In genomic region chr20:59005523-59006166, GRCh38 we compare ENCODE assay signal across 9 cellular contexts. TPM values are rescaled to one million over a fixed set of nuclear protein-coding genes. Genes with fewer than 3 reads are reported as not detected.
DNase-seq lines count a peak whose midpoint lies in the region; ATAC-seq, FAIRE-seq and TF ChIP-seq lines count a peak whose summit lies in the region.
"Had no signal": no experiment of that assay in that cellular context is flagged by ENCODE, and none has a peak within 500 bp of the region (broad histone marks: within the 10 kb centered on the region; RNA-seq: fewer than 3 reads in every experiment).

No MANE protein-coding gene starts in this region.

- TF ChIP-seq CTCF in H1 (IDR thresholded peaks at IDR 0.05; ENCODE audit: control extremely low read depth in 1 of 3, insufficient read depth in 1 of 3, low read depth in 1 of 3, low read length in 3 of 3) = no peak
- TF ChIP-seq CTCF in osteoblast (IDR thresholded peaks at IDR 0.05; ENCODE audit: extremely low read depth, low read depth, low read length) = no peak

- H2BK120ac ChIP-seq in H1 (replicated peaks; ENCODE audit: low read depth, low read length) = no peak overlapping the region

- no peak overlapping the region for H2BK12ac ChIP-seq in H1 (ENCODE audit: low read depth, low read length)

- no peaks in the 10 kb centered on the region for H3K27me3 Mint-ChIP-seq in CD4-positive, alpha-beta memory T cell

- no peak overlapping the region for H3K9ac ChIP-seq in NT2/D1 (ENCODE audit: insufficient read length, low read depth)
- no peak overlapping the region for H3K9ac ChIP-seq in H1 (replicated peaks in 1 of 4; ENCODE audit: extremely low read depth in 1 of 4, low read depth in 3 of 4, low read length in 3 of 4)

- H4K5ac ChIP-seq in H1 (ENCODE audit: insufficient read length, low read depth, low read length) = no peak overlapping the region

- H3K36me3 ChIP-seq in CD4-positive, alpha-beta memory T cell (ENCODE audit: insufficient read depth, low read length) = peaks cover 5% of the 10 kb centered on the region
- H3K36me3 ChIP-seq in NT2/D1 (ENCODE audit: insufficient read depth, insufficient read length, low read length) (peaks cover 29% of the 10 kb centered on the region), H1 (ENCODE audit: control insufficient read depth in 2 of 4, insufficient read depth in 4 of 4, low read length in 3 of 4) (no peaks in the 10 kb centered on the region), osteoblast (ENCODE audit: insufficient read depth, low read length) (peaks cover 35% of the 10 kb centered on the region)

- H3K23me2 ChIP-seq in H1 (ENCODE audit: low read depth, low read length) = peaks cover 2% of the 10 kb centered on the region; the same call in 1 of the 2 replicates

- peaks cover 22 to 45% (median 34%) of the 10 kb centered on the region in 4 donors for H3K4me1 Mint-ChIP-seq in CD4-positive, alpha-beta memory T cell

- no peaks in the 10 kb centered on the region for H3K79me1 ChIP-seq in H1 (ENCODE audit: low read depth, low read length)

- no peaks in the 10 kb centered on the region for H3K27me3 ChIP-seq in CD4-positive, alpha-beta memory T cell (ENCODE audit: insufficient read depth, low read length)
- peaks cover 35% of the 10 kb centered on the region for H3K27me3 ChIP-seq in NT2/D1 (ENCODE audit: insufficient read depth, insufficient read length)
- peaks cover 0 to 12% (median 5%) of the 10 kb centered on the region in 4 experiments; a peak in 3 of 7 replicates for H3K27me3 ChIP-seq in H1 (replicated peaks in 1 of 4; ENCODE audit: control insufficient read depth in 3 of 4, extremely low read depth in 1 of 4, insufficient read depth in 3 of 4, low read length in 3 of 4)
- no peaks in the 10 kb centered on the region for H3K27me3 ChIP-seq in osteoblast (ENCODE audit: insufficient read depth, low read length)

- no peak overlapping the region for H4K91ac ChIP-seq in H1 (replicated peaks; ENCODE audit: insufficient read length, low read length)

- H2AK5ac ChIP-seq in H1 (ENCODE audit: low read depth, low read length) = peak overlapping the region; percentile 24; the same call in 1 of the 2 replicates

- peak overlapping the region; percentile 72 to 87 (median 79) for H3K4me3 Mint-ChIP-seq in CD4-positive, alpha-beta memory T cell

- no peak for TF ChIP-seq RAD21 in H1 (IDR thresholded peaks at IDR 0.05 in 1 of 2, conservative IDR thresholded peaks at IDR 0.05 in 1 of 2; ENCODE audit: low read depth in 2 of 2, low read length in 2 of 2)

- TF ChIP-seq POLR2A in H1 (IDR thresholded peaks at IDR 0.05; ENCODE audit: control extremely low read depth in 1 of 2, low read depth in 2 of 2, low read length in 2 of 2) = no peak

- H2BK5ac ChIP-seq in H1 (ENCODE audit: low read depth, low read length) = no peak overlapping the region

- peaks cover 37% of the 10 kb centered on the region for H3K4me1 ChIP-seq in CD4-positive, alpha-beta memory T cell (ENCODE audit: insufficient read depth, low read length)
- peaks cover 16% of the 10 kb centered on the region for H3K4me1 ChIP-seq in NT2/D1 (ENCODE audit: insufficient read depth, insufficient read length)
- peaks cover 0 to 8% (median 5%) of the 10 kb centered on the region in 4 experiments; a peak in 3 of 7 replicates for H3K4me1 ChIP-seq in H1 (replicated peaks in 1 of 4; ENCODE audit: control insufficient read depth in 3 of 4, insufficient read depth in 4 of 4, low read length in 3 of 4)
- peaks cover 25% of the 10 kb centered on the region for H3K4me1 ChIP-seq in osteoblast (ENCODE audit: insufficient read depth, low read length)

- H2AFZ ChIP-seq in H1 (ENCODE audit: low read length) (no peak overlapping the region), osteoblast (ENCODE audit: low read length) (peak overlapping the region; percentile 74)

- ATAC-seq in GM21576 (IDR thresholded peaks at IDR 0.05; ENCODE audit: unreplicated experiment) = no peak

- no peak for FAIRE-seq in H1 (lab: Jason Lieb, UNC)

- no peak overlapping the region for H3K56ac ChIP-seq in H1 (replicated peaks; ENCODE audit: insufficient read length, low read depth, low read length)

- H3K4me2 ChIP-seq in H1 (ENCODE audit: insufficient read depth in 1 of 2, low read depth in 2 of 2, low read length in 2 of 2) = peak overlapping the region; percentile 48 to 90; a peak in 1 of 4 replicates
- peak overlapping the region; percentile 92 for H3K4me2 ChIP-seq in osteoblast (ENCODE audit: insufficient read depth, low read length)

- H3K23ac ChIP-seq in H1 (ENCODE audit: insufficient read length) = no peak overlapping the region

- H3K18ac ChIP-seq in H1 (ENCODE audit: extremely low read depth, low read length) = no peak overlapping the region

- POLR2A ChIA-PET in CD4-positive, alpha-beta memory T cell (lab: Charles Lee; ENCODE audit: partially characterized antibody) = interaction anchor here (0.8 to 3.3 kb wide), 6 partner anchors 16 to 116 kb away, joined by 3 to 23 read pairs (median 4); partner anchors contain the start of gene ATP5F1E
- POLR2A ChIA-PET in H1 (lab: Charles Lee; ENCODE audit: partially characterized antibody) = interaction anchor here (0.6 to 1.4 kb wide), 4 partner anchors 13 to 19 kb away, joined by 3 read pairs; no protein-coding TSS in a partner anchor

- H3K79me2 ChIP-seq in H1 (ENCODE audit: control insufficient read depth in 1 of 2, insufficient read depth in 2 of 2, low read length in 2 of 2) = no peaks in the 10 kb centered on the region
- H3K79me2 ChIP-seq in osteoblast (ENCODE audit: insufficient read depth, low read length) = peaks cover 57% of the 10 kb centered on the region

- peaks cover 0 to 6% of the 10 kb centered on the region in 2 experiments for H4K20me1 ChIP-seq in H1 (replicated peaks in 1 of 2; ENCODE audit: control insufficient read depth in 1 of 2, insufficient read depth in 2 of 2, low read length in 2 of 2)
- H4K20me1 ChIP-seq in osteoblast (ENCODE audit: insufficient read depth, low read length) = peaks cover 24% of the 10 kb centered on the region

- 96% methylated on average over 3 of the region's 3 CpGs; no CpG with 5 or more reads in 1 of the 2 experiments for WGBS in H1 (ENCODE audit: extremely low coverage in 1 of 2, insufficient coverage in 1 of 2, insufficient read length in 1 of 2, insufficient replicate concordance in 2 of 2, low coverage in 1 of 2, low lambda C conversion rate in 2 of 2, missing lambda C conversion rate in 1 of 2), 2 experiments

- no peak overlapping the region for H3K4ac ChIP-seq in H1 (replicated peaks; ENCODE audit: insufficient read length, low read depth, low read length)

- no peaks in the 10 kb centered on the region for H3K9me3 ChIP-seq in CD4-positive, alpha-beta memory T cell (ENCODE audit: control insufficient read depth in 1 of 2, low read length in 2 of 2)
- no peaks in the 10 kb centered on the region for H3K9me3 ChIP-seq in NT2/D1 (ENCODE audit: insufficient read depth, low read length)
- no peaks in the 10 kb centered on the region for H3K9me3 ChIP-seq in H1 (ENCODE audit: insufficient read depth in 2 of 2, low read depth in 1 of 2, low read length in 1 of 2)
- H3K9me3 ChIP-seq in osteoblast (ENCODE audit: low read depth, low read length) = no peaks in the 10 kb centered on the region

- peak overlapping the region in 6 of 7 donors; percentile 82 to 94 (median 90) for H3K27ac Mint-ChIP-seq in CD4-positive, alpha-beta memory T cell

- no peak for TF ChIP-seq EP300 in H1 (IDR thresholded peaks at IDR 0.05; ENCODE audit: borderline replicate concordance in 1 of 2, low read depth in 2 of 2, low read length in 2 of 2)

- no peaks in the 10 kb centered on the region for H3K9me3 Mint-ChIP-seq in CD4-positive, alpha-beta memory T cell

- H2BK15ac ChIP-seq in H1 (ENCODE audit: low read length) = 0 out of 2 replicates have a peak overlapping the region, but pooled peaks have one; percentile 29

- intact Hi-C loops in CD4-positive, alpha-beta memory T cell (cut with micrococcal nuclease) = loop anchor here (2.0 kb wide), 1 partner anchor 25 kb away; the partner anchor contains the start of gene NELFCD

- peak overlapping the region; percentile 46 for H3K27ac ChIP-seq in CD4-positive, alpha-beta memory T cell (ENCODE audit: low read depth, low read length)
- no peak overlapping the region for H3K27ac ChIP-seq in H1 (ENCODE audit: low read depth, low read length)
- peak overlapping the region; percentile 78 for H3K27ac ChIP-seq in osteoblast (ENCODE audit: low read depth, low read length)

- peak overlapping the region; percentile 11 to 36 for H3K4me3 ChIP-seq in CD4-positive, alpha-beta memory T cell (ENCODE audit: low read length in 2 of 2)
- H3K4me3 ChIP-seq in NT2/D1 (ENCODE audit: insufficient read length, low read depth) = peak overlapping the region; percentile 6
- H3K4me3 ChIP-seq in H1 (ENCODE audit: extremely low read depth in 1 of 4, insufficient read depth in 2 of 4, low read depth in 3 of 4, low read length in 4 of 4) = no peak overlapping the region
- peak overlapping the region; percentile 90 for H3K4me3 ChIP-seq in osteoblast (ENCODE audit: insufficient read depth, low read length)

- H3K14ac ChIP-seq in H1 (ENCODE audit: insufficient read length) = no peak overlapping the region

- H2BK20ac ChIP-seq in H1 (ENCODE audit: low read length) = no peak overlapping the region

- no peak overlapping the region for H4K8ac ChIP-seq in H1 (ENCODE audit: extremely low read depth, insufficient read depth, low read length)

- CTCF ChIA-PET in CD4-positive, alpha-beta memory T cell (lab: Charles Lee; ENCODE audit: partially characterized antibody) = interaction anchor here (0.8 kb wide), 1 partner anchor 26 kb away, joined by 3 read pairs; the partner anchor contains the start of gene ATP5F1E
- CTCF ChIA-PET in H1 (lab: Charles Lee; ENCODE audit: partially characterized antibody) = interaction anchor here (0.9 kb wide), 1 partner anchor 8 kb away, joined by 3 read pairs; no protein-coding TSS in a partner anchor

- H3K36me3 Mint-ChIP-seq in CD4-positive, alpha-beta memory T cell = peaks cover 0 to 8% of the 10 kb centered on the region in 2 donors

- no peak for DNase-seq in CD4-positive, alpha-beta memory T cell
- DNase-seq in NT2/D1 (ENCODE audit: low read depth, low spot score) (no peak), H1 (ENCODE audit: low read depth in 1 of 2, low spot score in 2 of 2) (no peak), osteoblast (ENCODE audit: insufficient read length, low spot score, missing footprints) (peak; percentile 93), cerebellar cortex (ENCODE audit: low spot score) (no peak), pons (ENCODE audit: low spot score) (no peak)
- no peak for DNase-seq in NK-92 treated with Interleukin-12 subunit alpha and Interleukin-12 subunit beta, amount 100 ng/mL, for 24 hours (lab: John Stamatoyannopoulos, UW)

RNA-seq across cellular contexts. Expression of gene CTSZ, which starts 1.4 kb away (rescaled TPM):
- total RNA-seq in CD4-positive, alpha-beta memory T cell = 10 to 100 TPM; 34.8 to 37.3 TPM
- polyA plus RNA-seq in CD4-positive, alpha-beta memory T cell = 1 to 10 TPM in 1 of 2 donors, under 1 TPM in 1; 0.76 to 3.4 TPM
- 32.3 and 32.8 TPM in 2 replicates for total RNA-seq in H1 (2021; fragmentation: NEBNext Ultra II Directional; extraction: Animal tissue kit (Norgen Biotek cat#: 25700))
- 34.0 and 37.3 TPM in 2 replicates for polyA plus RNA-seq in H1 (2011; rRNA removed)
- 40.6 TPM for polyA plus RNA-seq in H1 (2011; cell fraction: cytosol; rRNA removed)
- polyA plus RNA-seq in H1 (2011; cell fraction: nucleus; rRNA removed) = 20.6 TPM
- 28.5 to 44.8 TPM (median 40.1 TPM) in 4 replicates for polyA plus RNA-seq in H1 (2012, experiment 1 of 2)
- polyA plus RNA-seq in H1 (2012, experiment 2 of 2) = 14.9 TPM
- polyA plus RNA-seq in H1 (2013, experiment 1 of 2) = 22.7 TPM
- 28.3 TPM for polyA plus RNA-seq in H1 (2013, experiment 2 of 2)
- 18.3 and 24.6 TPM in 2 replicates for polyA minus RNA-seq in H1 (2011; rRNA and poly(A)+ RNA removed)
- polyA minus RNA-seq in H1 (2011; cell fraction: cytosol; rRNA and poly(A)+ RNA removed) = 11.0 TPM
- polyA minus RNA-seq in H1 (2011; cell fraction: nucleus; rRNA and poly(A)+ RNA removed) = 18.3 TPM
- 223 and 264 TPM in 2 replicates for total RNA-seq in osteoblast

RNA-seq across cellular contexts. Expression of gene TUBB1, which starts 13.6 kb away (rescaled TPM):
- not detected for total RNA-seq in CD4-positive, alpha-beta memory T cell
- polyA plus RNA-seq in CD4-positive, alpha-beta memory T cell = not detected
- not detected in 2 replicates for total RNA-seq in H1 (2021; fragmentation: NEBNext Ultra II Directional; extraction: Animal tissue kit (Norgen Biotek cat#: 25700))
- polyA plus RNA-seq in H1 (2011; rRNA removed) = not detected in 2 replicates
- polyA plus RNA-seq in H1 (2011; cell fraction: cytosol; rRNA removed) = 0.04 TPM
- 0.04 TPM for polyA plus RNA-seq in H1 (2011; cell fraction: nucleus; rRNA removed)
- 0.12 to 0.29 TPM (median 0.20 TPM) in 4 replicates for polyA plus RNA-seq in H1 (2012, experiment 1 of 2)
- polyA plus RNA-seq in H1 (2012, experiment 2 of 2) = not detected
- polyA plus RNA-seq in H1 (2013, experiment 1 of 2) = not detected
- polyA plus RNA-seq in H1 (2013, experiment 2 of 2) = not detected
- not detected in 2 replicates for polyA minus RNA-seq in H1 (2011; rRNA and poly(A)+ RNA removed)
- polyA minus RNA-seq in H1 (2011; cell fraction: cytosol; rRNA and poly(A)+ RNA removed) = not detected
- not detected for polyA minus RNA-seq in H1 (2011; cell fraction: nucleus; rRNA and poly(A)+ RNA removed)
- total RNA-seq in osteoblast = not detected in 2 replicates
- total RNA-seq: pulmonary artery endothelial cell had no signal

RNA-seq across cellular contexts. Expression of gene NELFCD, which starts 24.6 kb away (rescaled TPM):
- total RNA-seq in CD4-positive, alpha-beta memory T cell = 10 to 100 TPM; 77.6 to 93.3 TPM
- polyA plus RNA-seq in CD4-positive, alpha-beta memory T cell = 10 to 100 TPM; 72.6 to 88.0 TPM
- total RNA-seq in H1 (2021; fragmentation: NEBNext Ultra II Directional; extraction: Animal tissue kit (Norgen Biotek cat#: 25700)) = 56.3 and 59.6 TPM in 2 replicates
- 35.5 and 35.8 TPM in 2 replicates for polyA plus RNA-seq in H1 (2011; rRNA removed)
- 60.1 TPM for polyA plus RNA-seq in H1 (2011; cell fraction: cytosol; rRNA removed)
- polyA plus RNA-seq in H1 (2011; cell fraction: nucleus; rRNA removed) = 127 TPM
- polyA plus RNA-seq in H1 (2012, experiment 1 of 2) = 49.6 to 60.5 TPM (median 53.9 TPM) in 4 replicates
- 33.3 TPM for polyA plus RNA-seq in H1 (2012, experiment 2 of 2)
- 38.1 TPM for polyA plus RNA-seq in H1 (2013, experiment 1 of 2)
- polyA plus RNA-seq in H1 (2013, experiment 2 of 2) = 35.7 TPM
- 71.8 and 76.0 TPM in 2 replicates for polyA minus RNA-seq in H1 (2011; rRNA and poly(A)+ RNA removed)
- polyA minus RNA-seq in H1 (2011; cell fraction: cytosol; rRNA and poly(A)+ RNA removed) = 27.4 TPM
- polyA minus RNA-seq in H1 (2011; cell fraction: nucleus; rRNA and poly(A)+ RNA removed) = 45.8 TPM
- total RNA-seq in osteoblast = 41.3 and 46.7 TPM in 2 replicates

RNA-seq across cellular contexts. Expression of gene ATP5F1E, which starts 26.5 kb away (rescaled TPM):
- total RNA-seq in CD4-positive, alpha-beta memory T cell = 10 to 100 TPM; 77.2 to 84.5 TPM
- polyA plus RNA-seq in CD4-positive, alpha-beta memory T cell = 100 to 1,000 TPM in 1 of 2 donors, 10 to 100 TPM in 1; 76.9 to 102 TPM
- total RNA-seq in H1 (2021; fragmentation: NEBNext Ultra II Directional; extraction: Animal tissue kit (Norgen Biotek cat#: 25700)) = 45.5 and 47.8 TPM in 2 replicates
- polyA plus RNA-seq in H1 (2011; rRNA removed) = 12.1 and 15.7 TPM in 2 replicates
- polyA plus RNA-seq in H1 (2011; cell fraction: cytosol; rRNA removed) = 23.4 TPM
- 9.1 TPM for polyA plus RNA-seq in H1 (2011; cell fraction: nucleus; rRNA removed)
- polyA plus RNA-seq in H1 (2012, experiment 1 of 2) = 44.3 to 62.7 TPM (median 56.7 TPM) in 4 replicates
- polyA plus RNA-seq in H1 (2012, experiment 2 of 2) = 7.3 TPM
- 55.2 TPM for polyA plus RNA-seq in H1 (2013, experiment 1 of 2)
- 53.9 TPM for polyA plus RNA-seq in H1 (2013, experiment 2 of 2)
- 3.9 and 4.2 TPM in 2 replicates for polyA minus RNA-seq in H1 (2011; rRNA and poly(A)+ RNA removed)
- polyA minus RNA-seq in H1 (2011; cell fraction: cytosol; rRNA and poly(A)+ RNA removed) = 12.0 TPM
- polyA minus RNA-seq in H1 (2011; cell fraction: nucleus; rRNA and poly(A)+ RNA removed) = 14.7 TPM
- total RNA-seq in osteoblast = 19.5 and 23.0 TPM in 2 replicates

RNA-seq across cellular contexts. Expression of gene PRELID3B, which starts 36.9 kb away (rescaled TPM):
- 10 to 100 TPM; 47.0 to 53.5 TPM for total RNA-seq in CD4-positive, alpha-beta memory T cell
- 10 to 100 TPM; 35.7 to 54.7 TPM for polyA plus RNA-seq in CD4-positive, alpha-beta memory T cell
- 43.2 and 50.5 TPM in 2 replicates for total RNA-seq in H1 (2021; fragmentation: NEBNext Ultra II Directional; extraction: Animal tissue kit (Norgen Biotek cat#: 25700))
- 4.6 and 8.1 TPM in 2 replicates for polyA plus RNA-seq in H1 (2011; rRNA removed)
- 11.6 TPM for polyA plus RNA-seq in H1 (2011; cell fraction: cytosol; rRNA removed)
- 30.8 TPM for polyA plus RNA-seq in H1 (2011; cell fraction: nucleus; rRNA removed)
- polyA plus RNA-seq in H1 (2012, experiment 1 of 2) = 12.4 to 17.0 TPM (median 14.1 TPM) in 4 replicates
- 1.3 TPM for polyA plus RNA-seq in H1 (2012, experiment 2 of 2)
- 15.5 TPM for polyA plus RNA-seq in H1 (2013, experiment 1 of 2)
- polyA plus RNA-seq in H1 (2013, experiment 2 of 2) = 14.8 TPM
- polyA minus RNA-seq in H1 (2011; rRNA and poly(A)+ RNA removed) = 28.0 and 28.8 TPM in 2 replicates
- 21.1 TPM for polyA minus RNA-seq in H1 (2011; cell fraction: cytosol; rRNA and poly(A)+ RNA removed)
- 16.9 TPM for polyA minus RNA-seq in H1 (2011; cell fraction: nucleus; rRNA and poly(A)+ RNA removed)
- 68.4 and 72.2 TPM in 2 replicates for total RNA-seq in osteoblast

Comparison
In these comparisons a context has a peak if more than half of its experiments do, and no peak if none do; other contexts are left out.
1. H3K4me3 ChIP-seq: peak in CD4-positive, alpha-beta memory T cell (2 of 2), NT2/D1 (single experiment) and osteoblast (single experiment); none in H1 (0 of 4).